ENCODE assay signal across 22 cellular contexts in the genomic region with DNA sequence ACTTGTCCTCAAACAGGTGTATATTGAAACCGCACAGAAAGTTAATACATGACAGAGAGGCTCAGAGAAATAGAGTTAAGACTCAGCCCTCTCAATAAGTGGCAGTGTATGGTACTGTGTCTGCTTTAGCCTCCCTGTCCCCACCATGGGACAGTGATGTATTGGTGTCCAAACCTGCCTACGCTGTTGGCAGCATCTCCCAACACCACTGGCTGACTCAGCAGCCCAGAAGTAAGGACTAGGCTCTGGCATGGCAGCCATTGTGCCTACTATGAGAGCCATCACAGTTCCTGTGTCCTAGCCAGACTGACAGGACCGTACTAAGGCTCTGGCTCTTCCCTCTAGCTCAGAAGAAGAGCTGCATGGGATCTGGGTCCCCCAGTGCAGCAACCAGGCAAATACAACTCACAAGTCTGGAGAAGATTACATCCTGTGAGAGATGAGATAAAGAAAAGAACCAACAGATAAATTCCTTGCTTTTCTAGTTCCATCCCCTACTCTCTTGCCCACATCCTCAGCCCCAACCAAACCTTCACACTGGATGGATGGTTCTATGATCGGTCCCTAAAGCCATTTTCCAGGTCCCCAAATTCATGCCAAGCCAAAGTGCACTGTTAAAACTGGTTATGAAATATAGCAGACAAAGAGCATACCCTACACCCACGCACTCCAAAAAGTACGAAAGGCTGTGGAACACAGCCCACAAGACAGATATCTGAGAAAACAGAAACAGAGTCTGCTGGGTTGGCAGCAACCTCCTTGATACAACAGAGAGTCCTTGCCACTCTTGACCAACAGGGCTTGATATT.
"Had no signal": no experiment of that assay in that cellular context is flagged by ENCODE, and none has a peak within 500 bp of the region (broad histone marks: within the 10 kb centered on the region; RNA-seq: fewer than 3 reads in every experiment).

No MANE protein-coding gene starts in this region.

- FAIRE-seq: astrocyte had no signal

- DNase-seq: activated B cell treated with CpG ODN at 0.5 μM for 24 hours; activated CD4-positive, alpha-beta memory T cell treated with anti-CD3 and anti-CD28 coated beads for 36 hours; activated CD4-positive, alpha-beta T cell treated with anti-CD3 and anti-CD28 coated beads for 1 hour; activated CD4-positive, alpha-beta T cell treated with anti-CD3 and anti-CD28 coated beads, Interleukin-2, amount 10 ng/mL, durations not matched to agents 24 days and 14 days; activated CD8-positive, alpha-beta memory T cell treated with anti-CD3 and anti-CD28 coated beads for 24 hours; activated effector memory CD4-positive, alpha-beta T cell treated with anti-CD3 and anti-CD28 coated beads, Interleukin-2, amount 50 U/mL, for 16 hours; activated naive CD4-positive, alpha-beta T cell treated with Interleukin-2 at 50 U/mL for 16 hours; activated naive CD8-positive, alpha-beta T cell treated with anti-CD3 and anti-CD28 coated beads, Interleukin-2, amount 50 U/mL, for 24 hours; activated T-cell treated with anti-CD3 and anti-CD28 coated beads, Interleukin-2, amount 50 U/mL, for 4 hours; amniotic stem cell; Kasumi-1; NCI-H1105 treated with DMSO at 0.1 percent for 48 hours; NCI-H146; NCI-H187 treated with DMSO at 0.1 percent for 48 hours; NCI-H2081 treated with DMSO at 0.1 percent for 48 hours; NCI-H446; NCI-H524; SIG-M5; T-cell; T-helper 2 cell had no signal

- ATAC-seq: activated naive CD4-positive, alpha-beta T cell treated with anti-CD3 and anti-CD28 coated beads, Interleukin-2, amount 50 U/mL, for 72 hours; activated naive CD8-positive, alpha-beta T cell treated with anti-CD3 and anti-CD28 coated beads, Interleukin-2, amount 50 U/mL, for 24 hours; activated T-cell treated with anti-CD3 and anti-CD28 coated beads, Interleukin-2, amount 50 U/mL, for 4 hours; T-cell had no signal
